Comparison of ENCODE assay signal across 9 cellular contexts in the genomic region with DNA sequence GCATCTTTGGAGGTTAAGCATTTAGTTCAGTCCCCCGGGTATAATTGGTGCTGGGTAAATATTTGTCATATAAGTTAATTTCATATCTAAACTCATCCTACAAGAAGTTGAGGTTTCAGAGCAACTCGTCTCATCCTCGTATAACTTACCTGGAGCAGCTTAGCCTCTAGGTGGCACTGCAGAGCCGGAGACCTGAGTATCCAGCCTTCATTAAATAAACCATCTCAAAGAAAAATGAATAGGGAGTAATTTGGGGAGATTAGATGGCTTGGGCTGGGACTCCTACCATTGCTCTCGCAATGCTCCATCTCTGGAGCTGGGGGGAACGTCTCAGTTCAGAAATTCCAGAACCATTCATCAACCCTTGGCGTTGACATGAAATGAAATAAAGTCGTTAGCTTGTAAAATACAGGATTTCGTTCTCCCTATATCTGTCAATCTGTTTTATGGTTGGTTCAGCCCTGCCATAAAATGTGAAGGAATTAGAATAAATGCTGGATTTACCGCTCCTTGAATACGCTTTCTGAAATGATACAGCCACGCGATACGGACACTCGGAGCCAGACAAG.
DNase-seq lines count a peak whose midpoint lies in the region; ATAC-seq and TF ChIP-seq lines count a peak whose summit lies in the region.
"Had no signal": no experiment of that assay in that cellular context is flagged by ENCODE, and none has a peak within 500 bp of the region (broad histone marks: within the 10 kb centered on the region; RNA-seq: fewer than 3 reads in every experiment).

No MANE protein-coding gene starts in this region.

- no peaks in the 10 kb centered on the region for H3K36me3 ChIP-seq in GM23338 (ENCODE audit: insufficient read depth)

- DNase-seq in CD1c-positive myeloid dendritic cell (ENCODE audit: extremely low spot score): peak; percentile 11
- peak; percentile 66 for DNase-seq in GM23338 (ENCODE audit: low spot score)
- peak; percentile 41 for DNase-seq in OCI-M1 (lab: John Stamatoyannopoulos, UW)
- peak; percentile 33 for DNase-seq in cerebellum (ENCODE audit: low spot score)
- DNase-seq in progenitor cell of endocrine pancreas (ENCODE audit: low spot score, unreplicated experiment): peak; percentile 37
- no peak for DNase-seq in OCI-M2 (lab: John Stamatoyannopoulos, UW; ENCODE audit: unreplicated experiment)

- H3K9me3 Mint-ChIP-seq in GM23338: peaks cover 94% of the 10 kb centered on the region
- H3K9me3 Mint-ChIP-seq in progenitor cell of endocrine pancreas (ENCODE audit: low read depth): peaks cover 8% of the 10 kb centered on the region
- H3K9me3 Mint-ChIP-seq: stimulated activated effector memory CD8-positive, alpha-beta T cell treated with anti-CD3 and anti-CD28 coated beads, Interleukin-12 subunit alpha, Interleukin-12 subunit beta, amount 100 ng/mL, for 72 hours had no signal

- H3K4me1 Mint-ChIP-seq in GM23338 (no peaks in the 10 kb centered on the region), progenitor cell of endocrine pancreas (ENCODE audit: low read depth) (peaks cover 2% of the 10 kb centered on the region)
- H3K4me1 Mint-ChIP-seq: stimulated activated effector memory CD8-positive, alpha-beta T cell treated with anti-CD3 and anti-CD28 coated beads, Interleukin-12 subunit alpha, Interleukin-12 subunit beta, amount 100 ng/mL, for 72 hours had no signal

- no peak overlapping the region for H3K4me3 ChIP-seq in GM23338

- peaks cover 3% of the 10 kb centered on the region for H3K27me3 Mint-ChIP-seq in GM23338 (ENCODE audit: insufficient read depth, low read depth, poor library complexity)
- peaks cover 78% of the 10 kb centered on the region for H3K27me3 Mint-ChIP-seq in progenitor cell of endocrine pancreas

- H3K4me3 Mint-ChIP-seq in GM23338 (no peak overlapping the region), progenitor cell of endocrine pancreas (ENCODE audit: low read depth) (no peak overlapping the region)
- H3K4me3 Mint-ChIP-seq: stimulated activated effector memory CD8-positive, alpha-beta T cell treated with anti-CD3 and anti-CD28 coated beads, Interleukin-12 subunit alpha, Interleukin-12 subunit beta, amount 100 ng/mL, for 72 hours had no signal

- no peak overlapping the region for H2AFZ ChIP-seq in GM23338

- no peaks in the 10 kb centered on the region; the same call in 1 of the 2 replicates for H3K9me2 ChIP-seq in GM23338 (ENCODE audit: insufficient read depth)

- H3K27ac ChIP-seq in GM23338 (ENCODE audit: low read depth): no peak overlapping the region

- H3K4me2 ChIP-seq in GM23338: no peak overlapping the region

- H3K27me3 ChIP-seq in GM23338 (ENCODE audit: insufficient read depth): no peaks in the 10 kb centered on the region

- H3K36me3 Mint-ChIP-seq in GM23338 (ENCODE audit: low read depth) (peaks cover 55% of the 10 kb centered on the region), progenitor cell of endocrine pancreas (ENCODE audit: insufficient read depth) (no peaks in the 10 kb centered on the region)
- H3K36me3 Mint-ChIP-seq: stimulated activated effector memory CD8-positive, alpha-beta T cell treated with anti-CD3 and anti-CD28 coated beads, Interleukin-12 subunit alpha, Interleukin-12 subunit beta, amount 100 ng/mL, for 72 hours had no signal

- TF ChIP-seq CTCF in GM23338 (conservative IDR thresholded peaks at IDR 0.05; ENCODE audit: low read depth in 2 of 2) (peak; percentile 62 to 72), progenitor cell of endocrine pancreas (IDR thresholded peaks at IDR 0.05; ENCODE audit: unreplicated experiment) (peak; percentile 82)

- H4K20me1 ChIP-seq in GM23338 (replicated peaks; ENCODE audit: insufficient read depth): no peaks in the 10 kb centered on the region

- H3K27ac Mint-ChIP-seq in GM23338 (no peak overlapping the region), progenitor cell of endocrine pancreas (no peak overlapping the region)
- H3K27ac Mint-ChIP-seq: stimulated activated effector memory CD8-positive, alpha-beta T cell treated with anti-CD3 and anti-CD28 coated beads, Interleukin-12 subunit alpha, Interleukin-12 subunit beta, amount 100 ng/mL, for 72 hours had no signal

- H3F3A ChIP-seq in GM23338 (replicated peaks; ENCODE audit: low read depth): no peaks in the 10 kb centered on the region

- no peak for ATAC-seq in GM23338
- ATAC-seq in HG02588 (IDR thresholded peaks at IDR 0.05; ENCODE audit: unreplicated experiment): no peak
- no peak for ATAC-seq in HG02885 (IDR thresholded peaks at IDR 0.05; ENCODE audit: poor library complexity, unreplicated experiment)
- ATAC-seq: stimulated activated effector memory CD8-positive, alpha-beta T cell treated with anti-CD3 and anti-CD28 coated beads, Interleukin-12 subunit alpha, Interleukin-12 subunit beta, amount 100 ng/mL, for 72 hours had no signal

- no peaks in the 10 kb centered on the region for H3K79me2 ChIP-seq in GM23338 (replicated peaks; ENCODE audit: insufficient read depth)

- no peaks in the 10 kb centered on the region for H3K4me1 ChIP-seq in GM23338 (ENCODE audit: insufficient read depth)

TF ChIP-seq in GM23338, 12 proteins besides CTCF, POLR2A, EP300 and RAD21 (continues in another document):
- no peak for TF ChIP-seq ZNF114 (CRISPR knock-in tag; IDR thresholded peaks at IDR 0.05)
- TF ChIP-seq POLR2AphosphoS5 (IDR thresholded peaks at IDR 0.05; ENCODE audit: low read depth): no peak
- TF ChIP-seq, protein P1, sequence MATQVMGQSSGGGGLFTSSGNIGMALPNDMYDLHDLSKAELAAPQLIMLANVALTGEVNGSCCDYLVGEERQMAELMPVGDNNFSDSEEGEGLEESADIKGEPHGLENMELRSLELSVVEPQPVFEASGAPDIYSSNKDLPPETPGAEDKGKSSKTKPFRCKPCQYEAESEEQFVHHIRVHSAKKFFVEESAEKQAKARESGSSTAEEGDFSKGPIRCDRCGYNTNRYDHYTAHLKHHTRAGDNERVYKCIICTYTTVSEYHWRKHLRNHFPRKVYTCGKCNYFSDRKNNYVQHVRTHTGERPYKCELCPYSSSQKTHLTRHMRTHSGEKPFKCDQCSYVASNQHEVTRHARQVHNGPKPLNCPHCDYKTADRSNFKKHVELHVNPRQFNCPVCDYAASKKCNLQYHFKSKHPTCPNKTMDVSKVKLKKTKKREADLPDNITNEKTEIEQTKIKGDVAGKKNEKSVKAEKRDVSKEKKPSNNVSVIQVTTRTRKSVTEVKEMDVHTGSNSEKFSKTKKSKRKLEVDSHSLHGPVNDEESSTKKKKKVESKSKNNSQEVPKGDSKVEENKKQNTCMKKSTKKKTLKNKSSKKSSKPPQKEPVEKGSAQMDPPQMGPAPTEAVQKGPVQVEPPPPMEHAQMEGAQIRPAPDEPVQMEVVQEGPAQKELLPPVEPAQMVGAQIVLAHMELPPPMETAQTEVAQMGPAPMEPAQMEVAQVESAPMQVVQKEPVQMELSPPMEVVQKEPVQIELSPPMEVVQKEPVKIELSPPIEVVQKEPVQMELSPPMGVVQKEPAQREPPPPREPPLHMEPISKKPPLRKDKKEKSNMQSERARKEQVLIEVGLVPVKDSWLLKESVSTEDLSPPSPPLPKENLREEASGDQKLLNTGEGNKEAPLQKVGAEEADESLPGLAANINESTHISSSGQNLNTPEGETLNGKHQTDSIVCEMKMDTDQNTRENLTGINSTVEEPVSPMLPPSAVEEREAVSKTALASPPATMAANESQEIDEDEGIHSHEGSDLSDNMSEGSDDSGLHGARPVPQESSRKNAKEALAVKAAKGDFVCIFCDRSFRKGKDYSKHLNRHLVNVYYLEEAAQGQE (IDR thresholded peaks at IDR 0.05; ENCODE audit: unreplicated experiment): no peak
- no peak for TF ChIP-seq EZH2 (IDR thresholded peaks at IDR 0.05; ENCODE audit: low read depth, unreplicated experiment)
